Comparison of ENCODE assay signal across 1 cellular context in the genomic region with DNA sequence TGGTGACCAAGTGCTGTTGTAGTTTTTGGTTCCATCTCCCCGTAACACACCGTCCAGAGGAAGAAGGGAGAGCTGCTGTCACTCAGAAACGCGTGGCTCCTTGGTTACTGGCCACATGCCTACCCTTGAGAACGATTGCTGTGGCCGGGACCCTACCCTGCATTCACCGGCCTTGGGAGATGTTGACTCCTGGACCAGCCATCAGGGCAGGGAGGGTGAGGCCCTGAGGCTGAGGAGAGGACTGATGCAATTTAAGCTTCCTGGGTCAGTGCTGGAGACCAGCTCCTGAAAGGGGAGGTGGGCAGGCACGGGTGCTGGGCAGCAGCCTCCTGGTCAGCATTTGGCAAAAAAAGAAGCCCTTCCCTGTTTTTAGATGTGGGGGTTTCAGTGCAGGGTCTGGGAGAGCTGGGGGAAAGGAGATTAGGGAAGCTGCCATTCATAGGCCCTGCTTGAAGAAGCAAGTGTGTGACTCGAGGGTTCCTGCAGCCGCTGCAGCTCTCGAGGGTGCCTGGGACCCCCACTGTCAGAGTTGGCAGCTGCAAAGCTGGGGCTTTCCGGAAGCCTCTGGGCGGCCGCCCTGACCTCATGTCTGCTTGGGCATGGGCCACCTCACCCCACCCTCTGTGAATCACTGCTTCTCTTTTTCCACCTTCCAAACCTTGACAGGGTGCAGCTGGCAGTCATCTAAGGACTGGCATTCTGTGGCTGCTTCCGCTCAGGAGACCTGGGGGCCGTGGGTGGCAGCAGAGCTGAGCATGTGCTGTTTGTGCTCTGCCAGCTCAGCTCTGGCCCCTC.
TF ChIP-seq lines count a peak whose summit lies in the region.

No MANE protein-coding gene starts in this region.

TF ChIP-seq in GM23338, 12 proteins besides CTCF, POLR2A, EP300 and RAD21:
- TF ChIP-seq ETS1 (IDR thresholded peaks at IDR 0.05) (no peak), EZH2phosphoT487 (IDR thresholded peaks at IDR 0.05; ENCODE audit: unreplicated experiment) (no peak), EZH2 (IDR thresholded peaks at IDR 0.05; ENCODE audit: low read depth, unreplicated experiment) (no peak), POLR2AphosphoS5 (IDR thresholded peaks at IDR 0.05; ENCODE audit: low read depth) (no peak), ZNF114 (CRISPR knock-in tag; IDR thresholded peaks at IDR 0.05) (no peak), STAT1 (IDR thresholded peaks at IDR 0.05; ENCODE audit: unreplicated experiment) (no peak)
TF ChIP-seq in GM23338: peak in this region for 0.
